ENCODE assay signal across 1 cellular context in genomic region chr2:127401757-127402695, GRCh38.
TF ChIP-seq lines count a peak whose summit lies in the region.

No MANE protein-coding gene starts in this region.

TF ChIP-seq in K562, 482 proteins besides CTCF, POLR2A, EP300 and RAD21 (continued from another document):
- TF ChIP-seq, protein P1, sequence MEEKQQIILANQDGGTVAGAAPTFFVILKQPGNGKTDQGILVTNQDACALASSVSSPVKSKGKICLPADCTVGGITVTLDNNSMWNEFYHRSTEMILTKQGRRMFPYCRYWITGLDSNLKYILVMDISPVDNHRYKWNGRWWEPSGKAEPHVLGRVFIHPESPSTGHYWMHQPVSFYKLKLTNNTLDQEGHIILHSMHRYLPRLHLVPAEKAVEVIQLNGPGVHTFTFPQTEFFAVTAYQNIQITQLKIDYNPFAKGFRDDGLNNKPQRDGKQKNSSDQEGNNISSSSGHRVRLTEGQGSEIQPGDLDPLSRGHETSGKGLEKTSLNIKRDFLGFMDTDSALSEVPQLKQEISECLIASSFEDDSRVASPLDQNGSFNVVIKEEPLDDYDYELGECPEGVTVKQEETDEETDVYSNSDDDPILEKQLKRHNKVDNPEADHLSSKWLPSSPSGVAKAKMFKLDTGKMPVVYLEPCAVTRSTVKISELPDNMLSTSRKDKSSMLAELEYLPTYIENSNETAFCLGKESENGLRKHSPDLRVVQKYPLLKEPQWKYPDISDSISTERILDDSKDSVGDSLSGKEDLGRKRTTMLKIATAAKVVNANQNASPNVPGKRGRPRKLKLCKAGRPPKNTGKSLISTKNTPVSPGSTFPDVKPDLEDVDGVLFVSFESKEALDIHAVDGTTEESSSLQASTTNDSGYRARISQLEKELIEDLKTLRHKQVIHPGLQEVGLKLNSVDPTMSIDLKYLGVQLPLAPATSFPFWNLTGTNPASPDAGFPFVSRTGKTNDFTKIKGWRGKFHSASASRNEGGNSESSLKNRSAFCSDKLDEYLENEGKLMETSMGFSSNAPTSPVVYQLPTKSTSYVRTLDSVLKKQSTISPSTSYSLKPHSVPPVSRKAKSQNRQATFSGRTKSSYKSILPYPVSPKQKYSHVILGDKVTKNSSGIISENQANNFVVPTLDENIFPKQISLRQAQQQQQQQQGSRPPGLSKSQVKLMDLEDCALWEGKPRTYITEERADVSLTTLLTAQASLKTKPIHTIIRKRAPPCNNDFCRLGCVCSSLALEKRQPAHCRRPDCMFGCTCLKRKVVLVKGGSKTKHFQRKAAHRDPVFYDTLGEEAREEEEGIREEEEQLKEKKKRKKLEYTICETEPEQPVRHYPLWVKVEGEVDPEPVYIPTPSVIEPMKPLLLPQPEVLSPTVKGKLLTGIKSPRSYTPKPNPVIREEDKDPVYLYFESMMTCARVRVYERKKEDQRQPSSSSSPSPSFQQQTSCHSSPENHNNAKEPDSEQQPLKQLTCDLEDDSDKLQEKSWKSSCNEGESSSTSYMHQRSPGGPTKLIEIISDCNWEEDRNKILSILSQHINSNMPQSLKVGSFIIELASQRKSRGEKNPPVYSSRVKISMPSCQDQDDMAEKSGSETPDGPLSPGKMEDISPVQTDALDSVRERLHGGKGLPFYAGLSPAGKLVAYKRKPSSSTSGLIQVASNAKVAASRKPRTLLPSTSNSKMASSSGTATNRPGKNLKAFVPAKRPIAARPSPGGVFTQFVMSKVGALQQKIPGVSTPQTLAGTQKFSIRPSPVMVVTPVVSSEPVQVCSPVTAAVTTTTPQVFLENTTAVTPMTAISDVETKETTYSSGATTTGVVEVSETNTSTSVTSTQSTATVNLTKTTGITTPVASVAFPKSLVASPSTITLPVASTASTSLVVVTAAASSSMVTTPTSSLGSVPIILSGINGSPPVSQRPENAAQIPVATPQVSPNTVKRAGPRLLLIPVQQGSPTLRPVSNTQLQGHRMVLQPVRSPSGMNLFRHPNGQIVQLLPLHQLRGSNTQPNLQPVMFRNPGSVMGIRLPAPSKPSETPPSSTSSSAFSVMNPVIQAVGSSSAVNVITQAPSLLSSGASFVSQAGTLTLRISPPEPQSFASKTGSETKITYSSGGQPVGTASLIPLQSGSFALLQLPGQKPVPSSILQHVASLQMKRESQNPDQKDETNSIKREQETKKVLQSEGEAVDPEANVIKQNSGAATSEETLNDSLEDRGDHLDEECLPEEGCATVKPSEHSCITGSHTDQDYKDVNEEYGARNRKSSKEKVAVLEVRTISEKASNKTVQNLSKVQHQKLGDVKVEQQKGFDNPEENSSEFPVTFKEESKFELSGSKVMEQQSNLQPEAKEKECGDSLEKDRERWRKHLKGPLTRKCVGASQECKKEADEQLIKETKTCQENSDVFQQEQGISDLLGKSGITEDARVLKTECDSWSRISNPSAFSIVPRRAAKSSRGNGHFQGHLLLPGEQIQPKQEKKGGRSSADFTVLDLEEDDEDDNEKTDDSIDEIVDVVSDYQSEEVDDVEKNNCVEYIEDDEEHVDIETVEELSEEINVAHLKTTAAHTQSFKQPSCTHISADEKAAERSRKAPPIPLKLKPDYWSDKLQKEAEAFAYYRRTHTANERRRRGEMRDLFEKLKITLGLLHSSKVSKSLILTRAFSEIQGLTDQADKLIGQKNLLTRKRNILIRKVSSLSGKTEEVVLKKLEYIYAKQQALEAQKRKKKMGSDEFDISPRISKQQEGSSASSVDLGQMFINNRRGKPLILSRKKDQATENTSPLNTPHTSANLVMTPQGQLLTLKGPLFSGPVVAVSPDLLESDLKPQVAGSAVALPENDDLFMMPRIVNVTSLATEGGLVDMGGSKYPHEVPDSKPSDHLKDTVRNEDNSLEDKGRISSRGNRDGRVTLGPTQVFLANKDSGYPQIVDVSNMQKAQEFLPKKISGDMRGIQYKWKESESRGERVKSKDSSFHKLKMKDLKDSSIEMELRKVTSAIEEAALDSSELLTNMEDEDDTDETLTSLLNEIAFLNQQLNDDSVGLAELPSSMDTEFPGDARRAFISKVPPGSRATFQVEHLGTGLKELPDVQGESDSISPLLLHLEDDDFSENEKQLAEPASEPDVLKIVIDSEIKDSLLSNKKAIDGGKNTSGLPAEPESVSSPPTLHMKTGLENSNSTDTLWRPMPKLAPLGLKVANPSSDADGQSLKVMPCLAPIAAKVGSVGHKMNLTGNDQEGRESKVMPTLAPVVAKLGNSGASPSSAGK (IDR thresholded peaks at IDR 0.05) = no peak
- TF ChIP-seq, protein P2, sequence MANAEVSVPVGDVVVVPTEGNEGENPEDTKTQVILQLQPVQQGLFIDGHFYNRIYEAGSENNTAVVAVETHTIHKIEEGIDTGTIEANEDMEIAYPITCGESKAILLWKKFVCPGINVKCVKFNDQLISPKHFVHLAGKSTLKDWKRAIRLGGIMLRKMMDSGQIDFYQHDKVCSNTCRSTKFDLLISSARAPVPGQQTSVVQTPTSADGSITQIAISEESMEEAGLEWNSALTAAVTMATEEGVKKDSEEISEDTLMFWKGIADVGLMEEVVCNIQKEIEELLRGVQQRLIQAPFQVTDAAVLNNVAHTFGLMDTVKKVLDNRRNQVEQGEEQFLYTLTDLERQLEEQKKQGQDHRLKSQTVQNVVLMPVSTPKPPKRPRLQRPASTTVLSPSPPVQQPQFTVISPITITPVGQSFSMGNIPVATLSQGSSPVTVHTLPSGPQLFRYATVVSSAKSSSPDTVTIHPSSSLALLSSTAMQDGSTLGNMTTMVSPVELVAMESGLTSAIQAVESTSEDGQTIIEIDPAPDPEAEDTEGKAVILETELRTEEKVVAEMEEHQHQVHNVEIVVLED (CRISPR knock-in tag; IDR thresholded peaks at IDR 0.05) = no peak
- TF ChIP-seq TCF3 (CRISPR knock-in tag; IDR thresholded peaks at IDR 0.05) = peak; percentile 38; the same call in 1 of the 2 replicates
- TF ChIP-seq ZBTB5 (IDR thresholded peaks at IDR 0.05) = no peak
- no peak for TF ChIP-seq ZNF124 (CRISPR knock-in tag; IDR thresholded peaks at IDR 0.05)
- no peak for TF ChIP-seq RNF2 (IDR thresholded peaks at IDR 0.05)
- no peak for TF ChIP-seq ZNF146 (CRISPR knock-in tag; IDR thresholded peaks at IDR 0.05; ENCODE audit: unreplicated experiment)
